ENCODE assay signal across 13 cellular contexts in genomic region chr7:1234794-1235500, GRCh38. TPM values are rescaled to one million over a fixed set of nuclear protein-coding genes. Genes with fewer than 3 reads are reported as not detected.
DNase-seq lines count a peak whose midpoint lies in the region; ATAC-seq, FAIRE-seq and TF ChIP-seq lines count a peak whose summit lies in the region.
"Had no signal": no experiment of that assay in that cellular context is flagged by ENCODE, and none has a peak within 500 bp of the region (broad histone marks: within the 10 kb centered on the region; RNA-seq: fewer than 3 reads in every experiment).

No MANE protein-coding gene starts in this region.

- peaks cover 8% of the 10 kb centered on the region for H3K4me1 Mint-ChIP-seq in activated CD4-positive, alpha-beta T cell treated with anti-CD3 and anti-CD28 coated beads, Interleukin-2, amount 10 ng/mL, durations not matched to agents 24 days and 14 days
- H3K4me1 Mint-ChIP-seq in astrocyte (ENCODE audit: low read depth, unreplicated experiment) (no peaks in the 10 kb centered on the region), neural progenitor cell (peaks cover 28% of the 10 kb centered on the region)

- H3K27me3 ChIP-seq in NT2/D1 (ENCODE audit: insufficient read depth, insufficient read length) (peaks cover 93% of the 10 kb centered on the region), astrocyte (ENCODE audit: insufficient read depth, low read length) (peaks cover 67% of the 10 kb centered on the region), neural progenitor cell (peaks cover 100% of the 10 kb centered on the region)

- peak overlapping the region; percentile 76 for H3K27ac Mint-ChIP-seq in activated CD4-positive, alpha-beta T cell treated with anti-CD3 and anti-CD28 coated beads, Interleukin-2, amount 10 ng/mL, durations not matched to agents 24 days and 14 days
- H3K27ac Mint-ChIP-seq in astrocyte (ENCODE audit: unreplicated experiment): peak overlapping the region; percentile 91
- H3K27ac Mint-ChIP-seq in neural progenitor cell: no peak overlapping the region

- H3K27ac ChIP-seq in astrocyte (ENCODE audit: low read depth, low read length) (no peak overlapping the region), neural progenitor cell (no peak overlapping the region)

- H3K36me3 ChIP-seq in NT2/D1 (ENCODE audit: insufficient read depth, insufficient read length, low read length): no peaks in the 10 kb centered on the region
- no peaks in the 10 kb centered on the region for H3K36me3 ChIP-seq in astrocyte (ENCODE audit: insufficient read depth, low read length)
- H3K36me3 ChIP-seq in neural progenitor cell: no peaks in the 10 kb centered on the region

- intact Hi-C loops in activated CD4-positive, alpha-beta T cell treated with anti-CD3 and anti-CD28 coated beads, Interleukin-2, amount 10 ng/mL, durations not matched to agents 24 days and 14 days (cut with micrococcal nuclease): no loop called here

- TF ChIP-seq CTCF in astrocyte (IDR thresholded peaks at IDR 0.05; ENCODE audit: insufficient read depth, low read depth, low read length) (no peak), neural progenitor cell (IDR thresholded peaks at IDR 0.05) (no peak)

- H3K4me3 Mint-ChIP-seq in activated CD4-positive, alpha-beta T cell treated with anti-CD3 and anti-CD28 coated beads, Interleukin-2, amount 10 ng/mL, durations not matched to agents 24 days and 14 days: peak overlapping the region; percentile 30
- H3K4me3 Mint-ChIP-seq in astrocyte (ENCODE audit: unreplicated experiment) (no peak overlapping the region), neural progenitor cell (peak overlapping the region; percentile 72)

- peaks cover 14% of the 10 kb centered on the region for H3K4me1 ChIP-seq in NT2/D1 (ENCODE audit: insufficient read depth, insufficient read length)
- H3K4me1 ChIP-seq in astrocyte (ENCODE audit: insufficient read depth, low read length): no peaks in the 10 kb centered on the region
- H3K4me1 ChIP-seq in neural progenitor cell: peaks cover 14% of the 10 kb centered on the region

- peak; percentile 68 for DNase-seq in activated CD4-positive, alpha-beta T cell treated with anti-CD3 and anti-CD28 coated beads, Interleukin-2, amount 10 ng/mL, durations not matched to agents 24 days and 14 days
- DNase-seq in activated CD4-positive, alpha-beta T cell treated with anti-CD3 and anti-CD28 coated beads for 48 hours: no peak
- DNase-seq in NT2/D1 (ENCODE audit: low read depth, low spot score) (no peak), astrocyte (ENCODE audit: low read depth) (no peak), neural progenitor cell (ENCODE audit: low spot score) (peak; percentile 90), NCI-H446 treated with DMSO at 0.1 percent for 48 hours (lab: John Stamatoyannopoulos, UW) (no peak), HK-2 (ENCODE audit: unreplicated experiment) (no peak)
- DNase-seq: cortex of kidney had no signal

- H2AFZ ChIP-seq in astrocyte (ENCODE audit: low read depth, low read length) (no peak overlapping the region), neural progenitor cell (replicated peaks) (no peak overlapping the region)

- H3K4me3 ChIP-seq in NT2/D1 (ENCODE audit: insufficient read length, low read depth) (peak overlapping the region; percentile 8), astrocyte (ENCODE audit: insufficient read depth, low read depth, low read length) (no peak overlapping the region), neural progenitor cell (no peak overlapping the region)
- H3K4me3 ChIP-seq: smooth muscle cell had no signal

- H3K4me2 ChIP-seq in astrocyte (ENCODE audit: low read length) (no peak overlapping the region), neural progenitor cell (no peak overlapping the region)
- H3K4me2 ChIP-seq: smooth muscle cell had no signal

- peaks cover 54% of the 10 kb centered on the region for H3K27me3 Mint-ChIP-seq in activated CD4-positive, alpha-beta T cell treated with anti-CD3 and anti-CD28 coated beads, Interleukin-2, amount 10 ng/mL, durations not matched to agents 24 days and 14 days
- peaks cover 49% of the 10 kb centered on the region for H3K27me3 Mint-ChIP-seq in astrocyte (ENCODE audit: low read depth, unreplicated experiment)
- H3K27me3 Mint-ChIP-seq in neural progenitor cell (ENCODE audit: insufficient read depth, low read depth): peaks cover 72% of the 10 kb centered on the region

- H3K9me3 Mint-ChIP-seq in activated CD4-positive, alpha-beta T cell treated with anti-CD3 and anti-CD28 coated beads, Interleukin-2, amount 10 ng/mL, durations not matched to agents 24 days and 14 days: peaks cover 4% of the 10 kb centered on the region
- peaks cover 33% of the 10 kb centered on the region for H3K9me3 Mint-ChIP-seq in astrocyte (ENCODE audit: unreplicated experiment)
- H3K9me3 Mint-ChIP-seq in neural progenitor cell: peaks cover 4% of the 10 kb centered on the region

- H3K79me2 ChIP-seq in astrocyte (ENCODE audit: insufficient read depth, low read length) (no peaks in the 10 kb centered on the region), neural progenitor cell (ENCODE audit: low read depth) (no peaks in the 10 kb centered on the region)

- ATAC-seq in GM18520 (IDR thresholded peaks at IDR 0.05; ENCODE audit: unreplicated experiment): no peak

- H3K9me3 ChIP-seq in NT2/D1 (ENCODE audit: insufficient read depth, low read length) (no peaks in the 10 kb centered on the region), astrocyte (ENCODE audit: insufficient read depth, low read depth, low read length) (peaks cover 8% of the 10 kb centered on the region), neural progenitor cell (ENCODE audit: low read depth) (no peaks in the 10 kb centered on the region)

- peaks cover 11% of the 10 kb centered on the region for H3K36me3 Mint-ChIP-seq in activated CD4-positive, alpha-beta T cell treated with anti-CD3 and anti-CD28 coated beads, Interleukin-2, amount 10 ng/mL, durations not matched to agents 24 days and 14 days (ENCODE audit: low read depth)
- H3K36me3 Mint-ChIP-seq in astrocyte (ENCODE audit: low read depth, unreplicated experiment) (peaks cover 7% of the 10 kb centered on the region), neural progenitor cell (no peaks in the 10 kb centered on the region)

- peaks cover 18% of the 10 kb centered on the region for H4K20me1 ChIP-seq in astrocyte (ENCODE audit: insufficient read depth, low read length)
- H4K20me1 ChIP-seq in neural progenitor cell (ENCODE audit: low read depth): peaks cover 85% of the 10 kb centered on the region

- no peak for FAIRE-seq in astrocyte (lab: Jason Lieb, UNC)
- FAIRE-seq: keratinocyte had no signal

- H3K9ac ChIP-seq in NT2/D1 (ENCODE audit: insufficient read length, low read depth): no peak overlapping the region
- H3K9ac ChIP-seq in astrocyte (ENCODE audit: low read length): no peak overlapping the region
- H3K9ac ChIP-seq in neural progenitor cell: no peak overlapping the region

- H3F3A ChIP-seq in neural progenitor cell (ENCODE audit: low read depth): peaks cover 57% of the 10 kb centered on the region

RNA-seq across cellular contexts. Expression of gene UNCX, which starts 2.3 kb away (rescaled TPM):
- not detected in 2 replicates for total RNA-seq in activated CD4-positive, alpha-beta T cell treated with anti-CD3 and anti-CD28 coated beads, Interleukin-2, amount 10 ng/mL, durations not matched to agents 24 days and 14 days
- total RNA-seq in astrocyte (not detected in 2 replicates), neural progenitor cell (ENCODE audit: low replicate concordance) (not detected in 2 replicates)
- total RNA-seq: LHCN-M2, smooth muscle cell, ureter had no signal

Comparison
In these comparisons a context has a peak if more than half of its experiments do, and no peak if none do; other contexts are left out.
1. DNase-seq: peak in activated CD4-positive, alpha-beta T cell treated with anti-CD3 and anti-CD28 coated beads, Interleukin-2, amount 10 ng/mL, durations not matched to agents 24 days and 14 days (single experiment) and neural progenitor cell (single experiment); none in activated CD4-positive, alpha-beta T cell treated with anti-CD3 and anti-CD28 coated beads for 48 hours (single experiment), NT2/D1 (single experiment), astrocyte (single experiment), NCI-H446 treated with DMSO at 0.1 percent for 48 hours (single experiment) and HK-2 (single experiment).